Comparison of ENCODE assay signal across 1 cellular context in genomic region chr1:47784294-47784650, GRCh38.
A peak's percentile ranks its signal among the peaks of the same experiment; 100 is the strongest.
TF ChIP-seq lines count a peak whose summit lies in the region.

No MANE protein-coding gene starts in this region.

TF ChIP-seq in HepG2, 621 proteins besides CTCF, POLR2A, EP300 and RAD21 (continued from another document):
- TF ChIP-seq, protein P1, sequence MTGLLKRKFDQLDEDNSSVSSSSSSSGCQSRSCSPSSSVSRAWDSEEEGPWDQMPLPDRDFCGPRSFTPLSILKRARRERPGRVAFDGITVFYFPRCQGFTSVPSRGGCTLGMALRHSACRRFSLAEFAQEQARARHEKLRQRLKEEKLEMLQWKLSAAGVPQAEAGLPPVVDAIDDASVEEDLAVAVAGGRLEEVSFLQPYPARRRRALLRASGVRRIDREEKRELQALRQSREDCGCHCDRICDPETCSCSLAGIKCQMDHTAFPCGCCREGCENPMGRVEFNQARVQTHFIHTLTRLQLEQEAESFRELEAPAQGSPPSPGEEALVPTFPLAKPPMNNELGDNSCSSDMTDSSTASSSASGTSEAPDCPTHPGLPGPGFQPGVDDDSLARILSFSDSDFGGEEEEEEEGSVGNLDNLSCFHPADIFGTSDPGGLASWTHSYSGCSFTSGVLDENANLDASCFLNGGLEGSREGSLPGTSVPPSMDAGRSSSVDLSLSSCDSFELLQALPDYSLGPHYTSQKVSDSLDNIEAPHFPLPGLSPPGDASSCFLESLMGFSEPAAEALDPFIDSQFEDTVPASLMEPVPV (CRISPR knock-in tag; IDR thresholded peaks at IDR 0.05) = 0 out of 2 replicates have a peak, but pooled peaks have one; percentile 31
- TF ChIP-seq ZNF589 (CRISPR knock-in tag; conservative IDR thresholded peaks at IDR 0.05) = no peak
- TF ChIP-seq CREM (IDR thresholded peaks at IDR 0.05) = peak; percentile 5; the same call in 1 of the 2 replicates
- no peak for TF ChIP-seq CREM (CRISPR knock-in tag; IDR thresholded peaks at IDR 0.05)
- TF ChIP-seq TARDBP (CRISPR knock-in tag; IDR thresholded peaks at IDR 0.05) = 0 out of 2 replicates have a peak, but pooled peaks have one; percentile 30
- TF ChIP-seq CREB1 (IDR thresholded peaks at IDR 0.05) = no peak
- TF ChIP-seq CREB1 (CRISPR knock-in tag; IDR thresholded peaks at IDR 0.05) = 0 out of 2 replicates have a peak, but pooled peaks have one; percentile 12
- 0 out of 2 replicates have a peak, but pooled peaks have one; percentile 14 for TF ChIP-seq ZNF350 (CRISPR knock-in tag; IDR thresholded peaks at IDR 0.05; ENCODE audit: borderline replicate concordance, low read depth)
- TF ChIP-seq ZNF329 (CRISPR knock-in tag; IDR thresholded peaks at IDR 0.05; ENCODE audit: low read depth) = no peak
- TF ChIP-seq NR0B2 (CRISPR knock-in tag; IDR thresholded peaks at IDR 0.05) = no peak
- TF ChIP-seq GATAD1 (CRISPR knock-in tag; IDR thresholded peaks at IDR 0.05) = 0 out of 2 replicates have a peak, but pooled peaks have one; percentile 1
- TF ChIP-seq MED1 (CRISPR knock-in tag; IDR thresholded peaks at IDR 0.05) = 0 out of 2 replicates have a peak, but pooled peaks have one; percentile 11
- TF ChIP-seq ZNF441 (CRISPR knock-in tag; IDR thresholded peaks at IDR 0.05; ENCODE audit: borderline replicate concordance) = 0 out of 2 replicates have a peak, but pooled peaks have one; percentile 23
- TF ChIP-seq MTF2 (CRISPR knock-in tag; IDR thresholded peaks at IDR 0.05; ENCODE audit: borderline replicate concordance) = no peak
- no peak for TF ChIP-seq STAG1 (CRISPR knock-in tag; IDR thresholded peaks at IDR 0.05)
TF ChIP-seq in HepG2: peak in this region for 13.
